8 cellular contexts compared by ENCODE assay signal in genomic region chr1:221743416-221744208, GRCh38. TPM values are rescaled to one million over a fixed set of nuclear protein-coding genes. Genes with fewer than 3 reads are reported as not detected.
A peak's percentile ranks its signal among the peaks of the same experiment; 100 is the strongest.
DNase-seq lines count a peak whose midpoint lies in the region; ATAC-seq, FAIRE-seq and TF ChIP-seq lines count a peak whose summit lies in the region.

No MANE protein-coding gene starts in this region.

- TF ChIP-seq CTCF in kidney (IDR thresholded peaks at IDR 0.05; ENCODE audit: borderline replicate concordance, extremely low read depth, insufficient read depth): no peak

- no peak for ATAC-seq in activated CD8-positive, alpha-beta memory T cell treated with anti-CD3 and anti-CD28 coated beads, Interleukin-2, amount 10 ng/mL, durations not matched to agents 7 days and 5 days
- ATAC-seq in HG03342 (IDR thresholded peaks at IDR 0.05; ENCODE audit: unreplicated experiment): peak; percentile 11
- ATAC-seq in activated CD8-positive, alpha-beta T cell treated with anti-CD3 and anti-CD28 coated beads, Interleukin-2, amount 10 ng/mL, durations not matched to agents 7 days and 5 days: no peak

- FAIRE-seq in kidney (lab: Jason Lieb, UNC): no peak

- no peaks in the 10 kb centered on the region for H3K9me3 ChIP-seq in kidney (ENCODE audit: control insufficient read depth in 1 of 2, low read length in 2 of 2)

- H3K36me3 Mint-ChIP-seq in activated CD8-positive, alpha-beta memory T cell treated with anti-CD3 and anti-CD28 coated beads, Interleukin-2, amount 10 ng/mL, durations not matched to agents 7 days and 5 days: peaks cover 18% of the 10 kb centered on the region
- H3K36me3 Mint-ChIP-seq in activated CD8-positive, alpha-beta T cell treated with anti-CD3 and anti-CD28 coated beads, Interleukin-2, amount 10 ng/mL, durations not matched to agents 7 days and 5 days (ENCODE audit: low read depth): no peaks in the 10 kb centered on the region

- peak overlapping the region; percentile 65 to 76 for H3K9ac ChIP-seq in kidney (ENCODE audit: low read length in 2 of 2)

- H3K4me1 ChIP-seq in kidney (ENCODE audit: control insufficient read depth in 1 of 2, insufficient read depth in 1 of 2, low read depth in 1 of 2, low read length in 2 of 2): peaks cover 2 to 4% of the 10 kb centered on the region in 2 donors

- intact Hi-C loops in kidney (cut with DNase I): no loop called here

- H3K27me3 Mint-ChIP-seq in activated CD8-positive, alpha-beta memory T cell treated with anti-CD3 and anti-CD28 coated beads, Interleukin-2, amount 10 ng/mL, durations not matched to agents 7 days and 5 days: no peaks in the 10 kb centered on the region
- H3K27me3 Mint-ChIP-seq in activated CD8-positive, alpha-beta T cell treated with anti-CD3 and anti-CD28 coated beads, Interleukin-2, amount 10 ng/mL, durations not matched to agents 7 days and 5 days (ENCODE audit: low read depth): no peaks in the 10 kb centered on the region

- no peak for DNase-seq in activated CD8-positive, alpha-beta memory T cell treated with anti-CD3 and anti-CD28 coated beads, Interleukin-2, amount 10 ng/mL, durations not matched to agents 7 days and 5 days
- DNase-seq in activated CD8-positive, alpha-beta memory T cell treated with anti-CD3 and anti-CD28 coated beads for 24 hours: no peak
- DNase-seq in activated CD8-positive, alpha-beta T cell treated with anti-CD3 and anti-CD28 coated beads, Interleukin-2, amount 10 ng/mL, durations not matched to agents 7 days and 5 days: no peak
- DNase-seq in kidney: no peak
- no peak for DNase-seq in substantia nigra (lab: John Stamatoyannopoulos, UW)
- DNase-seq in NCI-H1930 (lab: John Stamatoyannopoulos, UW): no peak
- no peak for DNase-seq in NCI-H1436 (lab: John Stamatoyannopoulos, UW)

- CTCF ChIA-PET in activated CD8-positive, alpha-beta memory T cell treated with anti-CD3 and anti-CD28 coated beads, Interleukin-2, amount 10 ng/mL, durations not matched to agents 7 days and 5 days (lab: Charles Lee): interaction anchor here (0.6 to 7.1 kb wide), 17 partner anchors 11 to 712 kb away, joined by 3 to 92 read pairs (median 4); no protein-coding TSS in a partner anchor
- CTCF ChIA-PET in activated CD8-positive, alpha-beta T cell treated with anti-CD3 and anti-CD28 coated beads, Interleukin-2, amount 10 ng/mL, durations not matched to agents 7 days and 5 days (lab: Charles Lee): interaction anchor here (0.8 to 5.6 kb wide), 29 partner anchors 9 to 711 kb away, joined by 3 to 56 read pairs (median 4); no protein-coding TSS in a partner anchor

- POLR2A ChIA-PET in activated CD8-positive, alpha-beta T cell treated with anti-CD3 and anti-CD28 coated beads, Interleukin-2, amount 10 ng/mL, durations not matched to agents 7 days and 5 days (lab: Charles Lee): interaction anchor here (0.7 to 7.5 kb wide), 14 partner anchors 11 to 218 kb away, joined by 3 to 268 read pairs (median 4); no protein-coding TSS in a partner anchor

- H3K4me1 Mint-ChIP-seq in activated CD8-positive, alpha-beta memory T cell treated with anti-CD3 and anti-CD28 coated beads, Interleukin-2, amount 10 ng/mL, durations not matched to agents 7 days and 5 days: peaks cover 11% of the 10 kb centered on the region
- peaks cover 19% of the 10 kb centered on the region for H3K4me1 Mint-ChIP-seq in activated CD8-positive, alpha-beta T cell treated with anti-CD3 and anti-CD28 coated beads, Interleukin-2, amount 10 ng/mL, durations not matched to agents 7 days and 5 days (ENCODE audit: low read depth)

- H3K27ac ChIP-seq in kidney (ENCODE audit: low read depth in 2 of 2, low read length in 2 of 2) (peak overlapping the region; percentile 95 to 99), substantia nigra (ENCODE audit: low read depth, low read length, poor library complexity, severe bottlenecking) (peak overlapping the region; percentile 96)

- H3K4me3 Mint-ChIP-seq in activated CD8-positive, alpha-beta memory T cell treated with anti-CD3 and anti-CD28 coated beads, Interleukin-2, amount 10 ng/mL, durations not matched to agents 7 days and 5 days: no peak overlapping the region
- peak overlapping the region; percentile 82 for H3K4me3 Mint-ChIP-seq in activated CD8-positive, alpha-beta T cell treated with anti-CD3 and anti-CD28 coated beads, Interleukin-2, amount 10 ng/mL, durations not matched to agents 7 days and 5 days

- peak overlapping the region; percentile 89 for H3K27ac Mint-ChIP-seq in activated CD8-positive, alpha-beta memory T cell treated with anti-CD3 and anti-CD28 coated beads, Interleukin-2, amount 10 ng/mL, durations not matched to agents 7 days and 5 days
- peak overlapping the region; percentile 92 for H3K27ac Mint-ChIP-seq in activated CD8-positive, alpha-beta T cell treated with anti-CD3 and anti-CD28 coated beads, Interleukin-2, amount 10 ng/mL, durations not matched to agents 7 days and 5 days

- H3K9me3 Mint-ChIP-seq in activated CD8-positive, alpha-beta memory T cell treated with anti-CD3 and anti-CD28 coated beads, Interleukin-2, amount 10 ng/mL, durations not matched to agents 7 days and 5 days (ENCODE audit: low read depth): peaks cover 2% of the 10 kb centered on the region
- H3K9me3 Mint-ChIP-seq in activated CD8-positive, alpha-beta T cell treated with anti-CD3 and anti-CD28 coated beads, Interleukin-2, amount 10 ng/mL, durations not matched to agents 7 days and 5 days (ENCODE audit: insufficient read depth): no peaks in the 10 kb centered on the region

- no peaks in the 10 kb centered on the region for H3K36me3 ChIP-seq in kidney (ENCODE audit: control insufficient read depth in 1 of 2, insufficient read depth in 2 of 2, low read length in 2 of 2)

- H3K4me3 ChIP-seq in kidney (ENCODE audit: low read length in 2 of 2): peak overlapping the region; percentile 36 to 99

RNA-seq across cellular contexts. Expression of gene DUSP10, which starts 1.7 kb away (rescaled TPM):
- total RNA-seq in activated CD8-positive, alpha-beta memory T cell treated with anti-CD3 and anti-CD28 coated beads, Interleukin-2, amount 10 ng/mL, durations not matched to agents 7 days and 5 days: 10 to 100 TPM; 14.3 to 46.3 TPM
- 10 to 100 TPM; 12.1 to 13.0 TPM for total RNA-seq in activated CD8-positive, alpha-beta T cell treated with anti-CD3 and anti-CD28 coated beads, Interleukin-2, amount 10 ng/mL, durations not matched to agents 7 days and 5 days
- 5.3 TPM for total RNA-seq in kidney
- 1.0 TPM for polyA plus RNA-seq in kidney (ENCODE audit: insufficient read depth, low read depth, low replicate concordance)
